ENCODE assay signal across 1 cellular context in genomic region chr16:25257956-25258855, GRCh38.
TF ChIP-seq lines count a peak whose summit lies in the region.

No MANE protein-coding gene starts in this region.

TF ChIP-seq in H1, 55 proteins besides CTCF, POLR2A, EP300 and RAD21 (continued from another document):
- TF ChIP-seq MAX (IDR thresholded peaks at IDR 0.05) (peak; percentile 74), KDM1A (IDR thresholded peaks at IDR 0.05; ENCODE audit: borderline replicate concordance, low read length) (no peak; the same call in 1 of the 2 replicates), BCL11A (IDR thresholded peaks at IDR 0.05; ENCODE audit: low read depth in 2 of 2, low read length in 2 of 2) (no peak), CTBP2 (IDR thresholded peaks at IDR 0.05; ENCODE audit: borderline replicate concordance, insufficient read depth, insufficient read length, low read length) (peak; percentile 57), RBBP5 (IDR thresholded peaks at IDR 0.05; ENCODE audit: borderline replicate concordance, low read depth, low read length) (peak; percentile 64; the same call in 1 of the 2 replicates), EGR1 (IDR thresholded peaks at IDR 0.05; ENCODE audit: borderline replicate concordance, low read depth, low read length) (peak; percentile 57; the same call in 1 of the 2 replicates), SP2 (IDR thresholded peaks at IDR 0.05; ENCODE audit: low read length) (no peak), CBX8 (IDR thresholded peaks at IDR 0.05; ENCODE audit: borderline replicate concordance, low read depth, low read length) (no peak), TEAD4 (IDR thresholded peaks at IDR 0.05; ENCODE audit: low read depth, low read length) (peak; percentile 61; the same call in 1 of the 2 replicates), KDM4A (IDR thresholded peaks at IDR 0.05; ENCODE audit: low read depth, low read length, severe bottlenecking) (peak; percentile 89), CHD2 (IDR thresholded peaks at IDR 0.05; ENCODE audit: low read length) (peak; percentile 91), TBP (IDR thresholded peaks at IDR 0.05; ENCODE audit: low read depth, low read length) (peak; percentile 68; the same call in 1 of the 2 replicates), USF2 (IDR thresholded peaks at IDR 0.05; ENCODE audit: low read length) (no peak), CEBPB (IDR thresholded peaks at IDR 0.05; ENCODE audit: low read depth, low read length) (no peak), TAF1 (IDR thresholded peaks at IDR 0.05; ENCODE audit: low read depth, low read length) (peak; percentile 91), BRCA1 (IDR thresholded peaks at IDR 0.05; ENCODE audit: low read depth, low read length) (peak; percentile 72), KDM5A (IDR thresholded peaks at IDR 0.05; ENCODE audit: low read length) (no peak), BACH1 (IDR thresholded peaks at IDR 0.05; ENCODE audit: low read length) (peak; percentile 71; the same call in 1 of the 2 replicates), SUZ12 (IDR thresholded peaks at IDR 0.05; ENCODE audit: low read length) (peak; percentile 14; the same call in 1 of the 2 replicates), ATF2 (IDR thresholded peaks at IDR 0.05; ENCODE audit: low read length) (peak; percentile 37; the same call in 1 of the 2 replicates), RNF2 (IDR thresholded peaks at IDR 0.05; ENCODE audit: borderline replicate concordance, low read depth, low read length, missing control alignments, poor library complexity, severe bottlenecking) (no peak), TAF7 (optimal IDR thresholded peaks at IDR 0.05; ENCODE audit: borderline replicate concordance, low read depth, low read length) (peak; percentile 62), YY1 (IDR thresholded peaks at IDR 0.05; ENCODE audit: low read depth, low read length) (peak; percentile 16; the same call in 1 of the 2 replicates), CREB1 (IDR thresholded peaks at IDR 0.05) (peak; percentile 70), E2F6 (IDR thresholded peaks at IDR 0.05) (peak; percentile 51; the same call in 1 of the 2 replicates), HDAC2 (IDR thresholded peaks at IDR 0.05; ENCODE audit: borderline replicate concordance in 1 of 2, low read depth in 2 of 2, low read length in 2 of 2) (no peak; a peak in 2 of 4 replicates), TCF12 (IDR thresholded peaks at IDR 0.05; ENCODE audit: low read depth, low read length) (0 out of 2 replicates have a peak, but pooled peaks have one; percentile 7), SIX5 (IDR thresholded peaks at IDR 0.05; ENCODE audit: low read depth, low read length) (no peak), SIN3A (conservative IDR thresholded peaks at IDR 0.05 in 1 of 2, IDR thresholded peaks at IDR 0.05 in 1 of 2; ENCODE audit: low read depth in 1 of 2, low read length in 2 of 2) (peak in 1 of 2 experiments; percentile 17; a peak in 1 of 4 replicates), JUN (IDR thresholded peaks at IDR 0.05; ENCODE audit: low read depth, low read length) (no peak), NANOG (IDR thresholded peaks at IDR 0.05; ENCODE audit: insufficient read depth, low read depth, low read length, poor library complexity, severe bottlenecking) (no peak), HDAC6 (IDR thresholded peaks at IDR 0.05; ENCODE audit: low read depth, low read length) (no peak), CHD7 (IDR thresholded peaks at IDR 0.05; ENCODE audit: insufficient replicate concordance, low read length) (no peak), PHF8 (conservative IDR thresholded peaks at IDR 0.05; ENCODE audit: low read depth, low read length) (peak; percentile 88), RFX5 (IDR thresholded peaks at IDR 0.05; ENCODE audit: borderline replicate concordance, low read depth, low read length) (no peak), SAP30 (IDR thresholded peaks at IDR 0.05; ENCODE audit: insufficient read depth, insufficient replicate concordance, low read length) (peak; percentile 89), EZH2 (IDR thresholded peaks at IDR 0.05; ENCODE audit: low read depth, low read length, severe bottlenecking) (no peak), SRF (IDR thresholded peaks at IDR 0.05; ENCODE audit: low read depth, low read length) (no peak)
TF ChIP-seq in H1: peak in this region for 21.
